20 cellular contexts compared by ENCODE assay signal in the genomic region with DNA sequence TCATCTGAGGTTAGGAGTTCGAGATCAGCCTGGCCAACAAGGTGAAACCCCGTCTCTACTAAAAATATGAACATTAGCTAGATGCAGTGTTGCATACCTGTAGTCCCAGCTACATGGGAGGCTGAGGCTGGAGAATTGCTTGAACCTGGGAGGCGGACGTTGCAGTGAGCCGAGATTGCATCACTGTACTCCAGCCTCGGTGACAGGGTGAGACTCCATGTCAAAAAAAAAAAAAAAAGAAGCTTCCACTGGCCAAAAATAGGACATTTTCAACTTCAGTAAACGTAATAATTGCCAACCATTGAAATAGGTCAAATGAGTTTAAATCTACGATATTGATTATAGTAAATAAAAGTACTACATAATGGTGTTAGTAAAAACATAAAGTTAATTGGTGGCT. TPM values are rescaled to one million over a fixed set of nuclear protein-coding genes. Genes with fewer than 3 reads are reported as not detected.
DNase-seq lines count a peak whose midpoint lies in the region; ATAC-seq and TF ChIP-seq lines count a peak whose summit lies in the region.
"Had no signal": no experiment of that assay in that cellular context is flagged by ENCODE, and none has a peak within 500 bp of the region (broad histone marks: within the 10 kb centered on the region; RNA-seq: fewer than 3 reads in every experiment).

No MANE protein-coding gene starts in this region.

- no peaks in the 10 kb centered on the region for H3K27me3 ChIP-seq in right atrium auricular region
- H3K27me3 ChIP-seq in sigmoid colon, result no peaks in the 10 kb centered on the region

- H3K4me1 ChIP-seq in right atrium auricular region (peaks cover 0 to 10% of the 10 kb centered on the region in 2 donors), sigmoid colon (peaks cover 0 to 2% (median under 1%) of the 10 kb centered on the region in 4 donors)
- H3K4me1 ChIP-seq: HAP-1 had no signal

- intact Hi-C loops in Right ventricle myocardium superior (cut with DNase I), result no loop called here
- intact Hi-C loops in natural killer cell (cut with micrococcal nuclease), result no loop called here
- intact Hi-C loops in sigmoid colon (cut with DNase I), result loop anchor here (5.0 kb wide), 2 partner anchors 36 to 51 kb away; no protein-coding TSS in a partner anchor
- intact Hi-C loops in activated T-helper 2 cell treated with anti-CD3 and anti-CD28 coated beads, Interferon-gamma antibody, Interleukin-2, Interleukin-4, amounts not matched to agents 10 μg/mL and 5 μg/mL and 100 μg/mL, durations not matched to agents 14 hours and 24 hours and 36 hours (cut with micrococcal nuclease), result loop anchor here (10.0 kb wide), 1 partner anchor 251 kb away; no protein-coding TSS in a partner anchor

- H3K9me3 Mint-ChIP-seq in immature natural killer cell, result no peaks in the 10 kb centered on the region
- peaks cover 0 to 2% of the 10 kb centered on the region in 2 donors for H3K9me3 Mint-ChIP-seq in natural killer cell
- no peaks in the 10 kb centered on the region for H3K9me3 Mint-ChIP-seq in activated T-helper 2 cell treated with anti-CD3 and anti-CD28 coated beads, Interferon-gamma antibody, Interleukin-2, Interleukin-4, amounts not matched to agents 10 μg/mL and 5 μg/mL and 100 μg/mL, durations not matched to agents 14 hours and 24 hours and 36 hours
- H3K9me3 Mint-ChIP-seq: CD4-positive, alpha-beta memory T cell; HFFc6 had no signal

- H3K36me3 ChIP-seq in right atrium auricular region (no peaks in the 10 kb centered on the region), sigmoid colon (no peaks in the 10 kb centered on the region)
- H3K36me3 ChIP-seq: HAP-1 had no signal

- H3K27ac Mint-ChIP-seq in immature natural killer cell (peak overlapping the region in 4 of 6 donors; percentile 48 to 82 (median 66)), natural killer cell (no peak overlapping the region)
- H3K27ac Mint-ChIP-seq in activated T-helper 2 cell treated with anti-CD3 and anti-CD28 coated beads, Interferon-gamma antibody, Interleukin-2, Interleukin-4, amounts not matched to agents 10 μg/mL and 5 μg/mL and 100 μg/mL, durations not matched to agents 14 hours and 24 hours and 36 hours, result no peak overlapping the region
- H3K27ac Mint-ChIP-seq: HFFc6 had no signal

- DNase-seq in Right ventricle myocardium superior, result peak; percentile 8
- no peak for DNase-seq in right atrium auricular region (ENCODE audit: low spot score)
- no peak for DNase-seq in immature natural killer cell
- no peak for DNase-seq in natural killer cell
- no peak for DNase-seq in erythroblast (lab: John Stamatoyannopoulos, UW)
- no peak for DNase-seq in sigmoid colon
- no peak for DNase-seq in activated T-helper 2 cell treated with anti-CD3 and anti-CD28 coated beads, Interferon-gamma antibody, Interleukin-2, Interleukin-4, amounts not matched to agents 10 μg/mL and 5 μg/mL and 100 μg/mL, durations not matched to agents 14 hours and 24 hours and 36 hours (ENCODE audit: low spot score)
- DNase-seq: C1 segment of cervical spinal cord; Calu3; CD4-positive, alpha-beta memory T cell; COR-L47; DMS79 treated with DMSO at 0.1 percent for 48 hours; GF-D8; GOT3; HFFc6 had no signal

- no peak for ATAC-seq in Right ventricle myocardium superior (ENCODE audit: poor library complexity)
- ATAC-seq in natural killer cell, result no peak

- 75 to 82% methylated on average over 8 of the region's 8 CpGs for WGBS in sigmoid colon, 2 donors

- TF ChIP-seq EP300 in sigmoid colon (IDR thresholded peaks at IDR 0.05), result no peak

- H3K4me3 Mint-ChIP-seq in immature natural killer cell (peak overlapping the region in 3 of 5 donors; percentile 2 to 77 (median 77)), natural killer cell (peak overlapping the region; percentile 77)
- H3K4me3 Mint-ChIP-seq in activated T-helper 2 cell treated with anti-CD3 and anti-CD28 coated beads, Interferon-gamma antibody, Interleukin-2, Interleukin-4, amounts not matched to agents 10 μg/mL and 5 μg/mL and 100 μg/mL, durations not matched to agents 14 hours and 24 hours and 36 hours (ENCODE audit: low read depth), result no peak overlapping the region
- H3K4me3 Mint-ChIP-seq: HFFc6 had no signal

- H3K9me3 ChIP-seq in right atrium auricular region (no peaks in the 10 kb centered on the region), sigmoid colon (no peaks in the 10 kb centered on the region)
- H3K9me3 ChIP-seq: HAP-1 had no signal

- H3K4me3 ChIP-seq in right atrium auricular region (no peak overlapping the region), sigmoid colon (no peak overlapping the region)
- H3K4me3 ChIP-seq: HAP-1 had no signal

- H3K27me3 Mint-ChIP-seq in immature natural killer cell (ENCODE audit: low read depth in 3 of 3) (peaks cover 14 to 23% (median 16%) of the 10 kb centered on the region in 3 donors), natural killer cell (ENCODE audit: low read depth in 2 of 2) (no peaks in the 10 kb centered on the region)
- H3K27me3 Mint-ChIP-seq in activated T-helper 2 cell treated with anti-CD3 and anti-CD28 coated beads, Interferon-gamma antibody, Interleukin-2, Interleukin-4, amounts not matched to agents 10 μg/mL and 5 μg/mL and 100 μg/mL, durations not matched to agents 14 hours and 24 hours and 36 hours (ENCODE audit: low read depth), result peaks cover 3% of the 10 kb centered on the region
- H3K27me3 Mint-ChIP-seq: CD4-positive, alpha-beta memory T cell had no signal

- H3K4me1 Mint-ChIP-seq in immature natural killer cell (peaks cover 46 to 55% of the 10 kb centered on the region in 2 donors), natural killer cell (peaks cover 37 to 54% of the 10 kb centered on the region in 2 donors)
- H3K4me1 Mint-ChIP-seq in activated T-helper 2 cell treated with anti-CD3 and anti-CD28 coated beads, Interferon-gamma antibody, Interleukin-2, Interleukin-4, amounts not matched to agents 10 μg/mL and 5 μg/mL and 100 μg/mL, durations not matched to agents 14 hours and 24 hours and 36 hours (ENCODE audit: low read depth), result peaks cover 7% of the 10 kb centered on the region

- H3K36me3 Mint-ChIP-seq in immature natural killer cell, result peaks cover 0 to 6% (median 3%) of the 10 kb centered on the region in 3 donors
- no peaks in the 10 kb centered on the region for H3K36me3 Mint-ChIP-seq in natural killer cell
- H3K36me3 Mint-ChIP-seq in activated T-helper 2 cell treated with anti-CD3 and anti-CD28 coated beads, Interferon-gamma antibody, Interleukin-2, Interleukin-4, amounts not matched to agents 10 μg/mL and 5 μg/mL and 100 μg/mL, durations not matched to agents 14 hours and 24 hours and 36 hours (ENCODE audit: low read depth), result no peaks in the 10 kb centered on the region

- TF ChIP-seq CTCF in right atrium auricular region (IDR thresholded peaks at IDR 0.05) (no peak), natural killer cell (IDR thresholded peaks at IDR 0.05) (no peak), sigmoid colon (IDR thresholded peaks at IDR 0.05) (no peak)

- H3K27ac ChIP-seq in right atrium auricular region (no peak overlapping the region), sigmoid colon (no peak overlapping the region)

- no peak for TF ChIP-seq POLR2A in erythroblast (IDR thresholded peaks at IDR 0.05; ENCODE audit: low read length)
- no peak for TF ChIP-seq POLR2A in sigmoid colon (IDR thresholded peaks at IDR 0.05)

RNA-seq across cellular contexts. Expression of a gene that starts 6.8 kb away (rescaled TPM):
- total RNA-seq in Right ventricle myocardium superior (0.24 TPM), right atrium auricular region (under 1 TPM in 1 of 2 donors, not detected in 1; 0.63 TPM), natural killer cell (1 to 10 TPM in 2 of 3 donors, under 1 TPM in 1; 0.99 to 1.9 (median 1.2) TPM), sigmoid colon (under 1 TPM; 0.16 to 0.71 (median 0.27) TPM)
- polyA plus RNA-seq in immature natural killer cell (under 1 TPM in 1 of 3 donors, not detected in 2; 0.21 TPM), sigmoid colon (10 to 100 TPM; 25.8 to 48.7 (median 34.7) TPM)
- 0.09 and 0.34 TPM in 2 replicates for total RNA-seq in activated T-helper 2 cell treated with anti-CD3 and anti-CD28 coated beads, Interferon-gamma antibody, Interleukin-2, Interleukin-4, amounts not matched to agents 10 μg/mL and 5 μg/mL and 100 μg/mL, durations not matched to agents 14 hours and 24 hours and 36 hours
- total RNA-seq: A172 had no signal
- polyA plus RNA-seq: CD4-positive, alpha-beta memory T cell had no signal

RNA-seq across cellular contexts. Expression of a gene that starts 19.7 kb away (rescaled TPM):
- not detected for total RNA-seq in Right ventricle myocardium superior
- total RNA-seq in right atrium auricular region, result under 1 TPM in 1 of 2 donors, not detected in 1; 0.28 TPM
- polyA plus RNA-seq in immature natural killer cell, result under 1 TPM in 1 of 3 donors, not detected in 2; 0.42 TPM
- total RNA-seq in natural killer cell, result 1 to 10 TPM in 1 of 3 donors, not detected in 2; 1.0 TPM
- total RNA-seq in sigmoid colon, result under 1 TPM in 2 of 4 donors, not detected in 2; 0.55 to 0.71 TPM
- under 1 TPM in 1 of 3 donors, not detected in 2; 0.20 TPM for polyA plus RNA-seq in sigmoid colon
- not detected in 2 replicates for total RNA-seq in activated T-helper 2 cell treated with anti-CD3 and anti-CD28 coated beads, Interferon-gamma antibody, Interleukin-2, Interleukin-4, amounts not matched to agents 10 μg/mL and 5 μg/mL and 100 μg/mL, durations not matched to agents 14 hours and 24 hours and 36 hours
- total RNA-seq: A172; A673; Calu3; CD4-positive, alpha-beta memory T cell; Daoy; G401; HFFc6 had no signal
- polyA plus RNA-seq: CD4-positive, alpha-beta memory T cell had no signal

RNA-seq across cellular contexts. Expression of a gene that starts 46.4 kb away (rescaled TPM):
- total RNA-seq in Right ventricle myocardium superior (20.4 TPM), right atrium auricular region (10 to 100 TPM; 33.1 to 36.0 TPM), natural killer cell (10 to 100 TPM; 28.4 to 30.9 (median 29.9) TPM), sigmoid colon (10 to 100 TPM; 14.3 to 21.7 (median 17.2) TPM)
- polyA plus RNA-seq in immature natural killer cell (10 to 100 TPM in 1 of 3 donors, 1 to 10 TPM in 1, under 1 TPM in 1; 0.12 to 11.1 (median 6.0) TPM), sigmoid colon (10 to 100 TPM; 21.0 to 38.9 (median 25.4) TPM)
- 9.1 and 9.5 TPM in 2 replicates for total RNA-seq in activated T-helper 2 cell treated with anti-CD3 and anti-CD28 coated beads, Interferon-gamma antibody, Interleukin-2, Interleukin-4, amounts not matched to agents 10 μg/mL and 5 μg/mL and 100 μg/mL, durations not matched to agents 14 hours and 24 hours and 36 hours

Comparison
In these comparisons a context has a peak if more than half of its experiments do, and no peak if none do; other contexts are left out.
1. H3K27ac Mint-ChIP-seq: peak in immature natural killer cell (4 of 6); none in natural killer cell (0 of 2) and activated T-helper 2 cell treated with anti-CD3 and anti-CD28 coated beads, Interferon-gamma antibody, Interleukin-2, Interleukin-4, amounts not matched to agents 10 μg/mL and 5 μg/mL and 100 μg/mL, durations not matched to agents 14 hours and 24 hours and 36 hours (single experiment).
2. intact Hi-C loops: an anchor here in sigmoid colon (5.0 kb wide) and activated T-helper 2 cell treated with anti-CD3 and anti-CD28 coated beads, Interferon-gamma antibody, Interleukin-2, Interleukin-4, amounts not matched to agents 10 μg/mL and 5 μg/mL and 100 μg/mL, durations not matched to agents 14 hours and 24 hours and 36 hours (10.0 kb wide); none called in Right ventricle myocardium superior and natural killer cell.